22 cellular contexts compared by ENCODE assay signal in genomic region chr6:18861182-18861581, GRCh38.
DNase-seq lines count a peak whose midpoint lies in the region; ATAC-seq and TF ChIP-seq lines count a peak whose summit lies in the region.
"Had no signal": no experiment of that assay in that cellular context is flagged by ENCODE, and none has a peak within 500 bp of the region (broad histone marks: within the 10 kb centered on the region; RNA-seq: fewer than 3 reads in every experiment).

No MANE protein-coding gene starts in this region.

- peak; percentile 99 for ATAC-seq in esophagus mucosa
- ATAC-seq in activated CD8-positive, alpha-beta memory T cell treated with anti-CD3 and anti-CD28 coated beads, Interleukin-2, amount 10 ng/mL, durations not matched to agents 7 days and 5 days = no peak
- ATAC-seq: stimulated activated naive CD8-positive, alpha-beta T cell treated with anti-CD3 and anti-CD28 coated beads, Interleukin-15, amount 100 ng/mL, for 72 hours had no signal

- no peaks in the 10 kb centered on the region for H3K27me3 Mint-ChIP-seq in activated CD8-positive, alpha-beta memory T cell treated with anti-CD3 and anti-CD28 coated beads, Interleukin-2, amount 10 ng/mL, durations not matched to agents 7 days and 5 days
- H3K27me3 Mint-ChIP-seq: stimulated activated naive CD8-positive, alpha-beta T cell treated with anti-CD3 and anti-CD28 coated beads, Interleukin-15, amount 100 ng/mL, for 72 hours had no signal

- H3K27ac Mint-ChIP-seq in activated CD8-positive, alpha-beta memory T cell treated with anti-CD3 and anti-CD28 coated beads, Interleukin-2, amount 10 ng/mL, durations not matched to agents 7 days and 5 days = no peak overlapping the region
- H3K27ac Mint-ChIP-seq: activated naive CD4-positive, alpha-beta T cell treated with anti-CD3 and anti-CD28 coated beads for 36 hours; activated T-helper 1 cell treated with anti-CD3 and anti-CD28 coated beads, Interleukin-12 subunit alpha, Interleukin-12 subunit beta, Interleukin-2, Interleukin-4 antibody, amounts not matched to agents 30 ng/mL and 10 ng/mL and 1 ng/mL, durations not matched to agents 14 hours and 24 hours and 36 hours; brain; CD14-positive monocyte; nephron progenitor cell; stimulated activated naive CD8-positive, alpha-beta T cell treated with anti-CD3 and anti-CD28 coated beads, Interleukin-15, amount 100 ng/mL, for 72 hours had no signal

- H3K36me3 Mint-ChIP-seq in activated CD8-positive, alpha-beta memory T cell treated with anti-CD3 and anti-CD28 coated beads, Interleukin-2, amount 10 ng/mL, durations not matched to agents 7 days and 5 days = no peaks in the 10 kb centered on the region
- H3K36me3 Mint-ChIP-seq: brain, CD14-positive monocyte had no signal

- CTCF ChIA-PET in activated CD8-positive, alpha-beta memory T cell treated with anti-CD3 and anti-CD28 coated beads, Interleukin-2, amount 10 ng/mL, durations not matched to agents 7 days and 5 days (lab: Charles Lee) = no interaction called here

- no peak overlapping the region for H3K4me3 Mint-ChIP-seq in activated CD8-positive, alpha-beta memory T cell treated with anti-CD3 and anti-CD28 coated beads, Interleukin-2, amount 10 ng/mL, durations not matched to agents 7 days and 5 days
- H3K4me3 Mint-ChIP-seq: activated naive CD4-positive, alpha-beta T cell treated with anti-CD3 and anti-CD28 coated beads for 36 hours; activated T-helper 1 cell treated with anti-CD3 and anti-CD28 coated beads, Interleukin-12 subunit alpha, Interleukin-12 subunit beta, Interleukin-2, Interleukin-4 antibody, amounts not matched to agents 30 ng/mL and 10 ng/mL and 1 ng/mL, durations not matched to agents 14 hours and 24 hours and 36 hours; brain; CD14-positive monocyte; nephron progenitor cell; stimulated activated naive CD8-positive, alpha-beta T cell treated with anti-CD3 and anti-CD28 coated beads, Interleukin-15, amount 100 ng/mL, for 72 hours had no signal

- peaks cover 9% of the 10 kb centered on the region for H3K9me3 Mint-ChIP-seq in activated CD8-positive, alpha-beta memory T cell treated with anti-CD3 and anti-CD28 coated beads, Interleukin-2, amount 10 ng/mL, durations not matched to agents 7 days and 5 days (ENCODE audit: low read depth)

- no peaks in the 10 kb centered on the region for H3K4me1 Mint-ChIP-seq in activated CD8-positive, alpha-beta memory T cell treated with anti-CD3 and anti-CD28 coated beads, Interleukin-2, amount 10 ng/mL, durations not matched to agents 7 days and 5 days
- H3K4me1 Mint-ChIP-seq: brain; CD14-positive monocyte; nephron progenitor cell; stimulated activated naive CD8-positive, alpha-beta T cell treated with anti-CD3 and anti-CD28 coated beads, Interleukin-15, amount 100 ng/mL, for 72 hours had no signal

- H3K4me3 ChIP-seq in foreskin fibroblast (ENCODE audit: low read depth in 1 of 2, low read length in 2 of 2) = no peak overlapping the region
- H3K4me3 ChIP-seq: SJCRH30, vagina had no signal

- peak; percentile 23 for DNase-seq in NCI-H1694 (lab: John Stamatoyannopoulos, UW)
- DNase-seq in NCI-H1694 treated with DMSO at 0.1 percent for 48 hours (lab: John Stamatoyannopoulos, UW) = no peak
- peak; percentile 88 for DNase-seq in NCI-H146 treated with DMSO at 0.1 percent for 48 hours (lab: John Stamatoyannopoulos, UW; ENCODE audit: unreplicated experiment)
- peak; percentile 97 for DNase-seq in NCI-H69 (lab: John Stamatoyannopoulos, UW)
- DNase-seq in germinal center (ENCODE audit: low spot score) = no peak
- no peak for DNase-seq in activated CD8-positive, alpha-beta memory T cell treated with anti-CD3 and anti-CD28 coated beads, Interleukin-2, amount 10 ng/mL, durations not matched to agents 7 days and 5 days
- DNase-seq in foreskin fibroblast = no peak
- DNase-seq: activated CD4-positive, alpha-beta T cell treated with anti-CD3 and anti-CD28 coated beads, Interleukin-2, amount 50 U/mL, for 48 hours; activated CD4-positive, CD25-positive, alpha-beta regulatory T cell; activated CD8-positive, alpha-beta memory T cell treated with anti-CD3 and anti-CD28 coated beads, Interleukin-2, amount 50 U/mL, for 4 hours; activated naive CD4-positive, alpha-beta T cell treated with anti-CD3 and anti-CD28 coated beads for 36 hours; foreskin melanocyte; NCI-H345; nephron progenitor cell; SJCRH30; small intestine; stimulated activated naive CD8-positive, alpha-beta T cell treated with anti-CD3 and anti-CD28 coated beads, Interleukin-15, amount 100 ng/mL, for 72 hours had no signal

- TF ChIP-seq CTCF in foreskin fibroblast (IDR thresholded peaks at IDR 0.05; ENCODE audit: low read depth, low read length) = no peak

Comparison
In these comparisons a context has a peak if more than half of its experiments do, and no peak if none do; other contexts are left out.
1. DNase-seq: peak in NCI-H1694 (single experiment), NCI-H146 treated with DMSO at 0.1 percent for 48 hours (single experiment) and NCI-H69 (single experiment); none in NCI-H1694 treated with DMSO at 0.1 percent for 48 hours (single experiment), germinal center (single experiment), activated CD8-positive, alpha-beta memory T cell treated with anti-CD3 and anti-CD28 coated beads, Interleukin-2, amount 10 ng/mL, durations not matched to agents 7 days and 5 days (single experiment) and foreskin fibroblast (0 of 2).